22 cellular contexts compared by ENCODE assay signal in the genomic region with DNA sequence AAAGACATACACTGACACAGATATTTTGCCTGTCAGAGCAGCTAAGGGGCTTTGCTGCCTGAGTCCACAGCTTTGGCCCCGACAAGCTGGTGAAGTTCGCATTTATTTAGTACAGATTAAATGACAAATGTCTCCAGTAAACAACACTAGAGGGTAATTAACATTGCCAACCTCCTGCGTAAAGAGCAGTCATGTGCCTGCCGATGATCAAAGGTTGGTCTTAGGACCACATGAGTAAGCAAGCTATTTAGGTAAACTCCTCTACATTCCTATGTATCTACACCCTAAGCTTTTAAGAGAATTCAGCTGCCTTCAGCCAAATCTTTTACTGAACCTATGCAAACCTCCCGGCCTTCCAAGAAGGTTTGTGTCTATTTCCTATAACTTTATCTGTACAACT.
"Had no signal": no experiment of that assay in that cellular context is flagged by ENCODE, and none has a peak within 500 bp of the region (broad histone marks: within the 10 kb centered on the region; RNA-seq: fewer than 3 reads in every experiment).

No MANE protein-coding gene starts in this region.

- H3K4me3 Mint-ChIP-seq: effector memory CD8-positive, alpha-beta T cell; naive thymus-derived CD8-positive, alpha-beta T cell; neural crest cell; stimulated activated naive B cell treated with anti-CD40 and anti-IgM and Interleukin-4, amounts not matched to agents 10 μg/mL and 1 μg/mL and 100 μg/mL, for 72 hours; stimulated activated naive CD8-positive, alpha-beta T cell treated with anti-CD3 and anti-CD28 coated beads, Interleukin-15, amount 100 ng/mL, for 72 hours had no signal

- H3K36me3 Mint-ChIP-seq: naive thymus-derived CD8-positive, alpha-beta T cell; stimulated activated naive B cell treated with anti-CD40 and anti-IgM and Interleukin-4, amounts not matched to agents 10 μg/mL and 1 μg/mL and 100 μg/mL, for 72 hours had no signal

- DNase-seq: effector memory CD8-positive, alpha-beta T cell; esophagus squamous epithelium; foreskin fibroblast; glutamatergic neuron; kidney; left cardiac atrium; left ventricle myocardium superior; naive thymus-derived CD8-positive, alpha-beta T cell; pancreas; sigmoid colon; stimulated activated CD4-positive, alpha-beta T cell treated with anti-CD3 and anti-CD28 coated beads, Interleukin-2, amount 100 ng/mL, for 24 hours; stimulated activated CD4-positive, alpha-beta T cell treated with anti-CD3 and anti-CD28 coated beads, Interleukin-4, amount 100 ng/mL, for 4 hours; stimulated activated naive B cell treated with anti-CD40 and anti-IgM and Interleukin-4, amounts not matched to agents 10 μg/mL and 1 μg/mL and 100 μg/mL, for 72 hours; stimulated activated naive CD8-positive, alpha-beta T cell treated with anti-CD3 and anti-CD28 coated beads, Interleukin-15, amount 100 ng/mL, for 72 hours; testis; upper lobe of right lung had no signal

- H3K9me3 Mint-ChIP-seq: effector memory CD8-positive, alpha-beta T cell; naive thymus-derived CD8-positive, alpha-beta T cell; stimulated activated naive B cell treated with anti-CD40 and anti-IgM and Interleukin-4, amounts not matched to agents 10 μg/mL and 1 μg/mL and 100 μg/mL, for 72 hours; stimulated activated naive CD8-positive, alpha-beta T cell treated with anti-CD3 and anti-CD28 coated beads, Interleukin-15, amount 100 ng/mL, for 72 hours had no signal

- H3K27me3 ChIP-seq: esophagus squamous epithelium, gastroesophageal sphincter, pancreas, sigmoid colon, testis, tibial nerve, upper lobe of right lung, vagina had no signal

- H3K27ac Mint-ChIP-seq: effector memory CD8-positive, alpha-beta T cell; naive thymus-derived CD8-positive, alpha-beta T cell; stimulated activated naive B cell treated with anti-CD40 and anti-IgM and Interleukin-4, amounts not matched to agents 10 μg/mL and 1 μg/mL and 100 μg/mL, for 72 hours; stimulated activated naive CD8-positive, alpha-beta T cell treated with anti-CD3 and anti-CD28 coated beads, Interleukin-15, amount 100 ng/mL, for 72 hours had no signal

- H3K4me1 Mint-ChIP-seq: neural crest cell; stimulated activated naive CD8-positive, alpha-beta T cell treated with anti-CD3 and anti-CD28 coated beads, Interleukin-15, amount 100 ng/mL, for 72 hours had no signal

- H3K4me3 ChIP-seq: esophagus squamous epithelium, gastroesophageal sphincter, pancreas, sigmoid colon, skin epidermis, testis, tibial nerve, upper lobe of right lung, vagina had no signal

- H3K4me1 ChIP-seq: testis had no signal

- ATAC-seq: effector memory CD8-positive, alpha-beta T cell; gastroesophageal sphincter; left cardiac atrium; left ventricle myocardium superior; naive thymus-derived CD8-positive, alpha-beta T cell; stimulated activated naive B cell treated with anti-CD40 and anti-IgM and Interleukin-4, amounts not matched to agents 10 μg/mL and 1 μg/mL and 100 μg/mL, for 72 hours; stimulated activated naive CD8-positive, alpha-beta T cell treated with anti-CD3 and anti-CD28 coated beads, Interleukin-15, amount 100 ng/mL, for 72 hours; upper lobe of right lung had no signal

- H3K27me3 Mint-ChIP-seq: progenitor cell of endocrine pancreas; stimulated activated naive CD8-positive, alpha-beta T cell treated with anti-CD3 and anti-CD28 coated beads, Interleukin-15, amount 100 ng/mL, for 72 hours had no signal

- FAIRE-seq: kidney, pancreas had no signal

- H3K9me3 ChIP-seq: esophagus squamous epithelium, gastroesophageal sphincter, pancreas, testis, tibial nerve, upper lobe of right lung, vagina had no signal

- H3K36me3 ChIP-seq: esophagus squamous epithelium, gastroesophageal sphincter, pancreas, sigmoid colon, tibial nerve, upper lobe of right lung, vagina had no signal

- H3K27ac ChIP-seq: esophagus squamous epithelium, gastroesophageal sphincter, pancreas, sigmoid colon, skin epidermis, testis, tibial nerve, upper lobe of right lung, vagina had no signal
